Comparison of ENCODE assay signal across 8 cellular contexts in genomic region chr17:49556183-49556943, GRCh38. TPM values are rescaled to one million over a fixed set of nuclear protein-coding genes. Genes with fewer than 3 reads are reported as not detected.
A peak's percentile ranks its signal among the peaks of the same experiment; 100 is the strongest.
DNase-seq lines count a peak whose midpoint lies in the region; ATAC-seq and TF ChIP-seq lines count a peak whose summit lies in the region.

No MANE protein-coding gene starts in this region.

- no peaks in the 10 kb centered on the region for H3K36me3 ChIP-seq in neutrophil

- peak; percentile 75 for DNase-seq in GDM1 (lab: John Stamatoyannopoulos, UW)
- DNase-seq in RKO (ENCODE audit: low spot score), result peak; percentile 78
- DNase-seq in activated T-cell treated with anti-CD3 and anti-CD28 coated beads, Interleukin-2, amount 50 U/mL, for 72 hours, result peak; percentile 85 to 89
- peak; percentile 53 for DNase-seq in fibroblast of peridontal ligament (ENCODE audit: extremely low read depth)
- DNase-seq in substantia nigra (lab: John Stamatoyannopoulos, UW), result peak in 39 of 49 donors; percentile 17 to 85 (median 59)

- H3K4me3 ChIP-seq in neutrophil (ENCODE audit: low read depth in 1 of 2, low read length in 1 of 2), result no peak overlapping the region

- H3K36me3 Mint-ChIP-seq in activated T-cell treated with anti-CD3 and anti-CD28 coated beads, Interleukin-2, amount 50 U/mL, for 72 hours (ENCODE audit: insufficient read depth in 2 of 2), result no peaks in the 10 kb centered on the region

- TF ChIP-seq CTCF in LNCAP (IDR thresholded peaks at IDR 0.05) (peak; percentile 98), neutrophil (IDR thresholded peaks at IDR 0.05) (peak; percentile 82)

- H3K4me3 Mint-ChIP-seq in activated T-cell treated with anti-CD3 and anti-CD28 coated beads, Interleukin-2, amount 50 U/mL, for 72 hours, result no peak overlapping the region

- no peaks in the 10 kb centered on the region for H3K9me3 Mint-ChIP-seq in activated T-cell treated with anti-CD3 and anti-CD28 coated beads, Interleukin-2, amount 50 U/mL, for 72 hours

- no peak overlapping the region for H3K27ac Mint-ChIP-seq in activated T-cell treated with anti-CD3 and anti-CD28 coated beads, Interleukin-2, amount 50 U/mL, for 72 hours

- peaks cover 22% of the 10 kb centered on the region for H3K27me3 ChIP-seq in neutrophil

- H3K27ac ChIP-seq in neutrophil (no peak overlapping the region), substantia nigra (ENCODE audit: low read depth, low read length, poor library complexity, severe bottlenecking) (no peak overlapping the region)

- H3K4me1 Mint-ChIP-seq in activated T-cell treated with anti-CD3 and anti-CD28 coated beads, Interleukin-2, amount 50 U/mL, for 72 hours (ENCODE audit: low read depth), result peaks cover 16% of the 10 kb centered on the region

- peak; percentile 95 to 96 for ATAC-seq in activated T-cell treated with anti-CD3 and anti-CD28 coated beads, Interleukin-2, amount 50 U/mL, for 72 hours (replicated peaks in 1 of 2)
- ATAC-seq in GM21515 (IDR thresholded peaks at IDR 0.05; ENCODE audit: unreplicated experiment), result no peak

- peaks cover 8% of the 10 kb centered on the region for H3K27me3 Mint-ChIP-seq in activated T-cell treated with anti-CD3 and anti-CD28 coated beads, Interleukin-2, amount 50 U/mL, for 72 hours (ENCODE audit: low read depth)

- peaks cover 4% of the 10 kb centered on the region in 2 experiments for H3K4me1 ChIP-seq in neutrophil (ENCODE audit: control insufficient read depth in 1 of 2, insufficient read depth in 1 of 2, low read depth in 1 of 2, low read length in 1 of 2)

- H3K9me3 ChIP-seq in neutrophil, result no peaks in the 10 kb centered on the region

RNA-seq across cellular contexts. Expression of gene NXPH3, which starts 19.3 kb away (rescaled TPM):
- total RNA-seq in activated T-cell treated with anti-CD3 and anti-CD28 coated beads, Interleukin-2, amount 50 U/mL, for 72 hours, result 1 to 10 TPM in 1 of 2 donors, under 1 TPM in 1; 0.44 to 1.2 TPM
